In genomic region chr1:27392778-27393635, GRCh38 we compare ENCODE assay signal across 8 cellular contexts. TPM values are rescaled to one million over a fixed set of nuclear protein-coding genes. Genes with fewer than 3 reads are reported as not detected.
DNase-seq lines count a peak whose midpoint lies in the region; FAIRE-seq and TF ChIP-seq lines count a peak whose summit lies in the region.

No MANE protein-coding gene starts in this region.

- FAIRE-seq in GM12891 (lab: Jason Lieb, UNC): no peak

- TF ChIP-seq POLR2A in GM12891 (IDR thresholded peaks at IDR 0.05; ENCODE audit: low read depth, low read length): no peak

- TF ChIP-seq CTCF in fibroblast of the aortic adventitia (IDR thresholded peaks at IDR 0.05; ENCODE audit: insufficient read depth, low read length): peak; percentile 20

- H3K27ac ChIP-seq in SJSA1 (peak overlapping the region; percentile 82), skin epidermis (peak overlapping the region in 11 of 21 experiments; percentile 2 to 84 (median 63))

- no peaks in the 10 kb centered on the region for H3K27me3 ChIP-seq in SJSA1 (replicated peaks)

- H3K4me3 ChIP-seq in SJSA1 (peak overlapping the region; percentile 80), fibroblast of the aortic adventitia (ENCODE audit: low read depth, low read length) (peak overlapping the region; percentile 71), skin epidermis (peak overlapping the region; percentile 35 to 52 (median 43))

- no peaks in the 10 kb centered on the region for H3K9me3 ChIP-seq in SJSA1 (replicated peaks)

- peak; percentile 69 for DNase-seq in activated CD8-positive, alpha-beta memory T cell treated with anti-CD3 and anti-CD28 coated beads for 24 hours
- DNase-seq in activated CD8-positive, alpha-beta memory T cell treated with anti-CD3 and anti-CD28 coated beads, Interleukin-2, amount 50 U/mL, for 48 hours: no peak
- DNase-seq in SJSA1 (ENCODE audit: low read depth in 1 of 2, low spot score in 2 of 2) (no peak), fibroblast of the aortic adventitia (ENCODE audit: low read depth) (no peak), retina (no peak), GM12891 (ENCODE audit: insufficient read length, low spot score) (no peak), SIG-M5 (lab: John Stamatoyannopoulos, UW) (no peak)

- peaks cover 13% of the 10 kb centered on the region for H3K36me3 ChIP-seq in SJSA1

- peaks cover 20% of the 10 kb centered on the region for H3K4me1 ChIP-seq in SJSA1 (replicated peaks)

TF ChIP-seq in GM12891, 5 proteins besides CTCF, POLR2A, EP300 and RAD21:
- TF ChIP-seq PAX5 (IDR thresholded peaks at IDR 0.05; ENCODE audit: insufficient read depth, low read length, severe bottlenecking) (no peak), TAF1 (IDR thresholded peaks at IDR 0.05; ENCODE audit: low read depth, low read length) (no peak), POLR2AphosphoS5 (IDR thresholded peaks at IDR 0.05; ENCODE audit: low read depth, low read length) (no peak), SPI1 (IDR thresholded peaks at IDR 0.05; ENCODE audit: low read depth, low read length) (no peak), POU2F2 (IDR thresholded peaks at IDR 0.05; ENCODE audit: low read depth, low read length) (no peak)

RNA-seq across cellular contexts. Expression of gene GPR3, which starts 0.6 kb away (rescaled TPM):
- total RNA-seq in SJSA1 (2014; rRNA removed; shearing (Covaris generic)): 0.38 and 1.4 TPM in 2 replicates
- total RNA-seq in fibroblast of the aortic adventitia (ENCODE audit: low replicate concordance): 0.99 TPM in 1 of 2 replicates, not detected in the other
- polyA plus RNA-seq in GM12891 (2012; ENCODE audit: low read depth, missing spikeins): 0.64 TPM

RNA-seq across cellular contexts. Expression of gene CD164L2, which starts 9.9 kb away (rescaled TPM):
- not detected in 2 replicates for total RNA-seq in SJSA1 (2014; rRNA removed; shearing (Covaris generic))
- not detected in 2 replicates for total RNA-seq in fibroblast of the aortic adventitia (ENCODE audit: low replicate concordance)
- polyA plus RNA-seq in GM12891 (2012; ENCODE audit: low read depth, missing spikeins): 0.12 TPM

RNA-seq across cellular contexts. Expression of gene FCN3, which starts 18.4 kb away (rescaled TPM):
- total RNA-seq in SJSA1 (2014; rRNA removed; shearing (Covaris generic)): not detected in 2 replicates
- not detected in 2 replicates for total RNA-seq in fibroblast of the aortic adventitia (ENCODE audit: low replicate concordance)
- not detected for polyA plus RNA-seq in GM12891 (2012; ENCODE audit: low read depth, missing spikeins)

RNA-seq across cellular contexts. Expression of gene MAP3K6, which starts 26.2 kb away (rescaled TPM):
- 14.6 and 16.6 TPM in 2 replicates for total RNA-seq in SJSA1 (2014; rRNA removed; shearing (Covaris generic))
- total RNA-seq in fibroblast of the aortic adventitia (ENCODE audit: low replicate concordance): 13.0 and 18.2 TPM in 2 replicates
- 5.0 TPM for polyA plus RNA-seq in GM12891 (2012; ENCODE audit: low read depth, missing spikeins)

RNA-seq across cellular contexts. Expression of gene SYTL1, which starts 51.2 kb away (rescaled TPM):
- total RNA-seq in SJSA1 (2014; rRNA removed; shearing (Covaris generic)): 0.22 and 1.1 TPM in 2 replicates
- 0.09 TPM in 1 of 2 replicates, not detected in the other for total RNA-seq in fibroblast of the aortic adventitia (ENCODE audit: low replicate concordance)
- 25.2 TPM for polyA plus RNA-seq in GM12891 (2012; ENCODE audit: low read depth, missing spikeins)
